ENCODE assay signal across 13 cellular contexts in the genomic region with DNA sequence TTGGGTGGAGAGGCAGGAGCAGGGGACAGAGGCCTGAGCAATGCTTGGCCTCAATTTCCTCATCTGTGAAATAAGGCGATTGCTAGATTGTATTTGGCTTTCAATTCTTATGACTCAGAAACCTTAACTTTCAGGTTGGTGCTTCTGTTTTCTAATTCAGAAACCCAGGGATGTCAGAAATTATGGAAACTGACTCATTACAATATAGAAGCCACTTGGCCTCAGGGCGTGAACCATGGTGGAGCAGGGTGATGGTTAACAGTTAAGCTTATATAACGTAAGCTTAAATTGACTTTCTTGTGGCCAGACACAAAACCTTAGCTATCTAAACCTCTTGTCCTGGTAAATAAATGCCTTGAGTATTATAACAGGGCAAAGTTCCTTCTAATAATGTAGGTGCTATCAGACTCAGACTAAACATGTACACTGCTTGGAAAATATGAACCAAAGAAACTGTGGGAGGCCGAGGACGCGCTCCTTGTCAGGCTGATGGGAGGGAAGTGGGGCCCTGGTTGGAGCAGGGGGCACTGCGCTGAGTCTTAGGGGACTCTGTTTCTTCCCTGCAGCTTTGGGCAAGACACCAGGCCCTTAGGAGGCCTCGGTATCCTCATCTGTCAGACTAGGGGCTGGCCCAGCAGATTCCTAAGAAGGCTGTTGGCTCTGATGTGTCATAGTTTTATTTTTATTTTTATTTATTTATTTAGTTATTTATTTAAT. TPM values are rescaled to one million over a fixed set of nuclear protein-coding genes. Genes with fewer than 3 reads are reported as not detected.
A peak's percentile ranks its signal among the peaks of the same experiment; 100 is the strongest.
DNase-seq lines count a peak whose midpoint lies in the region; ATAC-seq, FAIRE-seq and TF ChIP-seq lines count a peak whose summit lies in the region.
"Had no signal": no experiment of that assay in that cellular context is flagged by ENCODE, and none has a peak within 500 bp of the region (broad histone marks: within the 10 kb centered on the region; RNA-seq: fewer than 3 reads in every experiment).

No MANE protein-coding gene starts in this region.

- no peaks in the 10 kb centered on the region for H3K9me3 ChIP-seq in CD4-positive, alpha-beta T cell (ENCODE audit: control insufficient read depth, low read length)

- H3K27ac ChIP-seq in CD4-positive, alpha-beta T cell (ENCODE audit: low read depth, low read length), result no peak overlapping the region

- FAIRE-seq in GM12892 (lab: Jason Lieb, UNC), result peak; percentile 93
- FAIRE-seq in D721Med (lab: Jason Lieb, UNC), result no peak

- H3K36me3 Mint-ChIP-seq in CD4-positive, alpha-beta T cell (ENCODE audit: low read depth), result peaks cover 4% of the 10 kb centered on the region
- peaks cover 0 to 5% of the 10 kb centered on the region in 2 donors for H3K36me3 Mint-ChIP-seq in activated T-cell treated with anti-CD3 and anti-CD28 coated beads, Interleukin-2, amount 50 U/mL, for 72 hours (ENCODE audit: insufficient read depth in 2 of 2)
- H3K36me3 Mint-ChIP-seq in mesothelial cell of epicardium, result peaks cover 7% of the 10 kb centered on the region
- peaks cover 0 to 4% (median 0%) of the 10 kb centered on the region in 3 donors for H3K36me3 Mint-ChIP-seq in immature natural killer cell
- H3K36me3 Mint-ChIP-seq: stimulated activated memory B cell treated with anti-CD40 and anti-IgM and Interleukin-4, amounts not matched to agents 10 μg/mL and 1 μg/mL and 100 μg/mL, for 72 hours had no signal

- no peaks in the 10 kb centered on the region for H3K27me3 Mint-ChIP-seq in CD4-positive, alpha-beta T cell
- no peaks in the 10 kb centered on the region for H3K27me3 Mint-ChIP-seq in activated T-cell treated with anti-CD3 and anti-CD28 coated beads, Interleukin-2, amount 50 U/mL, for 72 hours (ENCODE audit: low read depth)
- H3K27me3 Mint-ChIP-seq in mesothelial cell of epicardium (ENCODE audit: low read depth) (no peaks in the 10 kb centered on the region), immature natural killer cell (ENCODE audit: low read depth in 3 of 3) (peaks cover 0 to 20% (median 13%) of the 10 kb centered on the region in 3 donors)
- H3K27me3 Mint-ChIP-seq: stimulated activated memory B cell treated with anti-CD40 and anti-IgM and Interleukin-4, amounts not matched to agents 10 μg/mL and 1 μg/mL and 100 μg/mL, for 72 hours had no signal

- no peaks in the 10 kb centered on the region for H3K9me3 Mint-ChIP-seq in CD4-positive, alpha-beta T cell
- no peaks in the 10 kb centered on the region for H3K9me3 Mint-ChIP-seq in activated T-cell treated with anti-CD3 and anti-CD28 coated beads, Interleukin-2, amount 50 U/mL, for 72 hours
- H3K9me3 Mint-ChIP-seq in mesothelial cell of epicardium (no peaks in the 10 kb centered on the region), immature natural killer cell (no peaks in the 10 kb centered on the region)
- H3K9me3 Mint-ChIP-seq: CD14-positive monocyte; stimulated activated memory B cell treated with anti-CD40 and anti-IgM and Interleukin-4, amounts not matched to agents 10 μg/mL and 1 μg/mL and 100 μg/mL, for 72 hours had no signal

- no peaks in the 10 kb centered on the region for H3K27me3 ChIP-seq in CD4-positive, alpha-beta T cell (ENCODE audit: control insufficient read depth, insufficient read depth, low read length)

- in situ Hi-C loops in KBM-7 (cut with MboI; ENCODE audit: low pct_unique_long_range_greater_than_20kb, low sequenced_read_pairs), result no loop called here

- peak overlapping the region; percentile 46 for H3K27ac Mint-ChIP-seq in CD4-positive, alpha-beta T cell
- H3K27ac Mint-ChIP-seq in activated T-cell treated with anti-CD3 and anti-CD28 coated beads, Interleukin-2, amount 50 U/mL, for 72 hours, result peak overlapping the region; percentile 95
- H3K27ac Mint-ChIP-seq in mesothelial cell of epicardium (peak overlapping the region; percentile 4), immature natural killer cell (no peak overlapping the region)
- H3K27ac Mint-ChIP-seq: stimulated activated memory B cell treated with anti-CD40 and anti-IgM and Interleukin-4, amounts not matched to agents 10 μg/mL and 1 μg/mL and 100 μg/mL, for 72 hours had no signal

- CTCF ChIA-PET in CD4-positive, alpha-beta T cell (lab: Charles Lee), result no interaction called here

- no peak for TF ChIP-seq POLR2A in GM12892 (IDR thresholded peaks at IDR 0.05; ENCODE audit: low read depth, low read length)

- H3K4me3 Mint-ChIP-seq in CD4-positive, alpha-beta T cell, result no peak overlapping the region
- H3K4me3 Mint-ChIP-seq in activated T-cell treated with anti-CD3 and anti-CD28 coated beads, Interleukin-2, amount 50 U/mL, for 72 hours, result peak overlapping the region; percentile 86 to 94
- H3K4me3 Mint-ChIP-seq in mesothelial cell of epicardium (no peak overlapping the region), immature natural killer cell (no peak overlapping the region)
- H3K4me3 Mint-ChIP-seq: CD14-positive monocyte; stimulated activated memory B cell treated with anti-CD40 and anti-IgM and Interleukin-4, amounts not matched to agents 10 μg/mL and 1 μg/mL and 100 μg/mL, for 72 hours had no signal

- POLR2A ChIA-PET in CD4-positive, alpha-beta T cell (lab: Charles Lee), result no interaction called here

- no peak for TF ChIP-seq CTCF in CD4-positive, alpha-beta T cell (IDR thresholded peaks at IDR 0.05)
- TF ChIP-seq CTCF in mesothelial cell of epicardium (IDR thresholded peaks at IDR 0.05; ENCODE audit: unreplicated experiment), result no peak
- no peak for TF ChIP-seq CTCF in D721Med (IDR thresholded peaks at IDR 0.05; ENCODE audit: insufficient read depth, missing control alignments)

- intact Hi-C loops in CD4-positive, alpha-beta T cell (cut with DNase I, micrococcal nuclease), result no loop called here

- DNase-seq in CD4-positive, alpha-beta T cell, result no peak
- DNase-seq in GM12892 (ENCODE audit: insufficient read length), result no peak
- DNase-seq in activated T-cell treated with anti-CD3 and anti-CD28 coated beads, Interleukin-2, amount 50 U/mL, for 72 hours, result peak; percentile 71 to 84
- no peak for DNase-seq in mesothelial cell of epicardium (ENCODE audit: low spot score in 2 of 2, unreplicated experiment in 2 of 2)
- DNase-seq in immature natural killer cell, result no peak
- no peak for DNase-seq in KBM-7
- no peak for DNase-seq in SKM-1 (lab: John Stamatoyannopoulos, UW; ENCODE audit: unreplicated experiment)
- no peak for DNase-seq in D721Med (ENCODE audit: insufficient read length, low spot score)
- DNase-seq: Kasumi-1; NCI-H2081; NK-92 treated with Interleukin-12 subunit alpha and Interleukin-12 subunit beta, amount 100 ng/mL, for 24 hours had no signal

- no peak for ATAC-seq in CD4-positive, alpha-beta T cell (ENCODE audit: poor library complexity)
- peak; percentile 59 to 60 for ATAC-seq in activated T-cell treated with anti-CD3 and anti-CD28 coated beads, Interleukin-2, amount 50 U/mL, for 72 hours (replicated peaks in 1 of 2)
- ATAC-seq: stimulated activated memory B cell treated with anti-CD40 and anti-IgM and Interleukin-4, amounts not matched to agents 10 μg/mL and 1 μg/mL and 100 μg/mL, for 72 hours had no signal

- peaks cover 34% of the 10 kb centered on the region for H3K4me1 Mint-ChIP-seq in CD4-positive, alpha-beta T cell (ENCODE audit: low read depth)
- peaks cover 79% of the 10 kb centered on the region for H3K4me1 Mint-ChIP-seq in activated T-cell treated with anti-CD3 and anti-CD28 coated beads, Interleukin-2, amount 50 U/mL, for 72 hours (ENCODE audit: low read depth)
- H3K4me1 Mint-ChIP-seq in mesothelial cell of epicardium (peaks cover 35% of the 10 kb centered on the region), immature natural killer cell (peaks cover 33 to 34% of the 10 kb centered on the region in 2 donors)

RNA-seq across cellular contexts. Expression of gene SREBF1, which starts 17.2 kb away (rescaled TPM):
- total RNA-seq in CD4-positive, alpha-beta T cell, result 100 to 1,000 TPM; 249 to 264 TPM
- polyA plus RNA-seq in GM12892 (2012; ENCODE audit: missing spikeins), result 14.3 TPM
- total RNA-seq in activated T-cell treated with anti-CD3 and anti-CD28 coated beads, Interleukin-2, amount 50 U/mL, for 72 hours, result 100 to 1,000 TPM; 192 to 209 TPM
- 179 to 187 TPM (median 181 TPM) in 3 replicates for total RNA-seq in mesothelial cell of epicardium
- 10 to 100 TPM in 1 of 3 donors, 1 to 10 TPM in 2; 2.9 to 13.4 (median 4.4) TPM for polyA plus RNA-seq in immature natural killer cell

Comparison
In these comparisons a context has a peak if more than half of its experiments do, and no peak if none do; other contexts are left out.
1. DNase-seq: peak in activated T-cell treated with anti-CD3 and anti-CD28 coated beads, Interleukin-2, amount 50 U/mL, for 72 hours (2 of 2); none in CD4-positive, alpha-beta T cell (0 of 10), GM12892 (single experiment), mesothelial cell of epicardium (0 of 2), immature natural killer cell (0 of 3), KBM-7 (single experiment), SKM-1 (single experiment) and D721Med (single experiment).
2. H3K27ac Mint-ChIP-seq: peak in CD4-positive, alpha-beta T cell (single experiment), activated T-cell treated with anti-CD3 and anti-CD28 coated beads, Interleukin-2, amount 50 U/mL, for 72 hours (single experiment) and mesothelial cell of epicardium (single experiment); none in immature natural killer cell (0 of 6).
3. H3K4me3 Mint-ChIP-seq: peak in activated T-cell treated with anti-CD3 and anti-CD28 coated beads, Interleukin-2, amount 50 U/mL, for 72 hours (2 of 2); none in CD4-positive, alpha-beta T cell (single experiment), mesothelial cell of epicardium (single experiment) and immature natural killer cell (0 of 5).